Comparison of ENCODE assay signal across 12 cellular contexts in the genomic region with DNA sequence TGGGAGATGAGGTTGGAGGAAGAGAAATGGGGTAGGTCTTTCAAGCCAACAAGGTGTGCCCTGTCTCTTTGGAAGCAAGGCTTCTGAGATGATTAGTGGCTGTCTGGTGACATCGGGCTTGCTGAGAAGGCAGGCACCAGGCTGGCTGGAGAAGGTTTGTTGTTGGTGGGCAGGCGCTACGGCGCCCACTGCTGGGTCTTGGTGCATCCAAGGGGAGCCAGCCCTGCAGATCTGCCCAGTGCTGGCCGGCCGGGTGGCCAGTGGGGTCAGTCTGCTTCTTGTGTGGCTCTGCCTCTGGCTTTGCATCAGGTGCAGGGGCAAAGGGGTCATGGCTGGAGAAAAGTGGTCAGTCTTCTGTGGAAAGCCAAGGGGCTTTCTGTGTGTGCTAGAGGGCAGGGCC.
"Had no signal": no experiment of that assay in that cellular context is flagged by ENCODE, and none has a peak within 500 bp of the region (broad histone marks: within the 10 kb centered on the region; RNA-seq: fewer than 3 reads in every experiment).

No MANE protein-coding gene starts in this region.

- H3K27me3 Mint-ChIP-seq: activated naive CD8-positive, alpha-beta T cell; brain; dendritic cell treated with granulocyte-macrophage colony-stimulating factor and Interleukin-4, amounts not matched to agents 40 ng/mL and 50 ng/mL, for 4 days had no signal

- ATAC-seq: activated T-cell treated with anti-CD3 and anti-CD28 coated beads, Interleukin-2, amount 50 U/mL, for 4 hours; left lung had no signal

- H3K36me3 Mint-ChIP-seq: activated CD4-positive, alpha-beta memory T cell treated with anti-CD3 and anti-CD28 coated beads for 36 hours; activated naive CD8-positive, alpha-beta T cell; brain had no signal

- H3K36me3 ChIP-seq: esophagus muscularis mucosa, left lung, thyroid gland had no signal

- H3K27me3 ChIP-seq: esophagus muscularis mucosa, left lung, thyroid gland had no signal

- H3K4me3 ChIP-seq: esophagus muscularis mucosa, left lung, thyroid gland had no signal

- DNase-seq: activated CD4-positive, alpha-beta memory T cell treated with anti-CD3 and anti-CD28 coated beads for 36 hours; activated gamma-delta T cell; activated T-cell treated with anti-CD3 and anti-CD28 coated beads, Interleukin-2, amount 50 U/mL, for 4 hours; amygdala; glutamatergic neuron; left lung; midbrain; thyroid gland had no signal

- H3K4me1 ChIP-seq: left lung had no signal

- H3K4me3 Mint-ChIP-seq: activated CD4-positive, alpha-beta memory T cell treated with anti-CD3 and anti-CD28 coated beads for 36 hours; activated naive CD8-positive, alpha-beta T cell; activated T-cell treated with anti-CD3 and anti-CD28 coated beads, Interleukin-2, amount 50 U/mL, for 4 hours; brain; dendritic cell treated with granulocyte-macrophage colony-stimulating factor and Interleukin-4, amounts not matched to agents 40 ng/mL and 50 ng/mL, for 4 days had no signal

- H3K9me3 ChIP-seq: esophagus muscularis mucosa, left lung, thyroid gland had no signal

- H3K9me3 Mint-ChIP-seq: activated CD4-positive, alpha-beta memory T cell treated with anti-CD3 and anti-CD28 coated beads for 36 hours; activated T-cell treated with anti-CD3 and anti-CD28 coated beads, Interleukin-2, amount 50 U/mL, for 4 hours; dendritic cell treated with granulocyte-macrophage colony-stimulating factor and Interleukin-4, amounts not matched to agents 40 ng/mL and 50 ng/mL, for 4 days had no signal

- H3K27ac Mint-ChIP-seq: activated CD4-positive, alpha-beta memory T cell treated with anti-CD3 and anti-CD28 coated beads for 36 hours; activated naive CD8-positive, alpha-beta T cell; dendritic cell treated with granulocyte-macrophage colony-stimulating factor and Interleukin-4, amounts not matched to agents 40 ng/mL and 50 ng/mL, for 4 days had no signal
